12 cellular contexts compared by ENCODE assay signal in genomic region chr13:44313674-44314073, GRCh38. TPM values are rescaled to one million over a fixed set of nuclear protein-coding genes. Genes with fewer than 3 reads are reported as not detected.
DNase-seq lines count a peak whose midpoint lies in the region; ATAC-seq and TF ChIP-seq lines count a peak whose summit lies in the region.
"Had no signal": no experiment of that assay in that cellular context is flagged by ENCODE, and none has a peak within 500 bp of the region (broad histone marks: within the 10 kb centered on the region; RNA-seq: fewer than 3 reads in every experiment).

No MANE protein-coding gene starts in this region.

- no peaks in the 10 kb centered on the region for H3K4me1 Mint-ChIP-seq in Caco-2 (ENCODE audit: low read depth, unreplicated experiment)

- H3K27me3 ChIP-seq in Caco-2 (replicated peaks; ENCODE audit: control insufficient read depth, insufficient read depth, low read length) = no peaks in the 10 kb centered on the region
- H3K27me3 ChIP-seq: uterus had no signal

- no peaks in the 10 kb centered on the region for H3K36me3 ChIP-seq in Caco-2 (ENCODE audit: control insufficient read depth, insufficient read depth, low read length)
- H3K36me3 ChIP-seq: uterus had no signal

- H3K27ac Mint-ChIP-seq in Caco-2 (ENCODE audit: unreplicated experiment) = no peak overlapping the region

- H3K4me1 ChIP-seq in Caco-2 = no peaks in the 10 kb centered on the region
- H3K4me1 ChIP-seq: uterus had no signal

- H3K9me3 Mint-ChIP-seq in Caco-2 (ENCODE audit: unreplicated experiment) = no peaks in the 10 kb centered on the region

- H3K27me3 Mint-ChIP-seq in Caco-2 (ENCODE audit: insufficient read depth, unreplicated experiment) = no peaks in the 10 kb centered on the region

- CTCF ChIA-PET in HEK293T (lab: Yijun Ruan, JAX) (no interaction called here), Caco-2 (lab: Charles Lee) (no interaction called here)

- H3K36me3 Mint-ChIP-seq in Caco-2 (ENCODE audit: insufficient read depth, unreplicated experiment) = no peaks in the 10 kb centered on the region

- BruUV-seq in Caco-2 (replicated peaks; lab: Mats Ljungman, UMichigan) = no TSS peak

- TF ChIP-seq POLR2A in NB4 (IDR thresholded peaks at IDR 0.05; ENCODE audit: extremely low read depth, insufficient read length) = no peak

- no peak for ATAC-seq in GM21390 (IDR thresholded peaks at IDR 0.05; ENCODE audit: unreplicated experiment)

- no peak for TF ChIP-seq CTCF in NB4 (IDR thresholded peaks at IDR 0.05; ENCODE audit: low read depth, low read length)
- no peak for TF ChIP-seq CTCF in Caco-2 (IDR thresholded peaks at IDR 0.05; ENCODE audit: insufficient read depth in 1 of 2, low read depth in 1 of 2, low read length in 1 of 2, severe bottlenecking in 1 of 2, unreplicated experiment in 1 of 2)

- POLR2A ChIA-PET in HEK293T (lab: Yijun Ruan, JAX) = no interaction called here
- POLR2A ChIA-PET in Caco-2 (lab: Charles Lee) = no interaction called here

- H3K9me3 ChIP-seq in Caco-2 = no peaks in the 10 kb centered on the region
- H3K9me3 ChIP-seq: uterus had no signal

- H3K4me3 ChIP-seq in NB4 (ENCODE audit: low read depth, low read length) = no peak overlapping the region
- H3K4me3 ChIP-seq in Caco-2 (ENCODE audit: low read depth, low read length) = no peak overlapping the region
- H3K4me3 ChIP-seq: uterus had no signal

- DNase-seq in EH (ENCODE audit: low read depth) (peak; percentile 88), NB4 (ENCODE audit: low read depth) (peak; percentile 77), dedifferentiated amniotic fluid mesenchymal stem cell (ENCODE audit: extremely low spot score) (peak; percentile 20), renal cortical epithelial cell (ENCODE audit: low read depth) (peak; percentile 97), NCI-H146 treated with DMSO at 0.1 percent for 48 hours (lab: John Stamatoyannopoulos, UW; ENCODE audit: unreplicated experiment) (no peak), HEK293T (ENCODE audit: extremely low spot score) (no peak), Caco-2 (no peak)
- DNase-seq: NCI-H1417; stimulated activated CD4-positive, alpha-beta T cell treated with anti-CD3 and anti-CD28 coated beads, Interleukin-15, amount 100 ng/mL, for 24 hours; uterus had no signal

- no peak overlapping the region for H3K4me3 Mint-ChIP-seq in Caco-2 (ENCODE audit: unreplicated experiment)

- intact Hi-C loops in Caco-2 (cut with micrococcal nuclease; ENCODE audit: unreplicated experiment) = no loop called here

TF ChIP-seq in HEK293T, 16 proteins besides CTCF, POLR2A, EP300 and RAD21:
- TF ChIP-seq PKNOX1 (IDR thresholded peaks at IDR 0.05) (no peak), BHLHE40 (IDR thresholded peaks at IDR 0.05; ENCODE audit: borderline replicate concordance) (no peak), SP1 (IDR thresholded peaks at IDR 0.05) (no peak), ELF4 (IDR thresholded peaks at IDR 0.05) (no peak), ARNT (IDR thresholded peaks at IDR 0.05) (no peak), FOXA1 (IDR thresholded peaks at IDR 0.05) (no peak), NFRKB (IDR thresholded peaks at IDR 0.05) (no peak), SUZ12 (IDR thresholded peaks at IDR 0.05) (no peak), CTBP1 (IDR thresholded peaks at IDR 0.05; ENCODE audit: borderline replicate concordance) (no peak), FOXK2 (IDR thresholded peaks at IDR 0.05) (no peak), L3MBTL2 (conservative IDR thresholded peaks at IDR 0.05) (no peak), HDGF (IDR thresholded peaks at IDR 0.05; ENCODE audit: borderline replicate concordance) (no peak), LEF1 (IDR thresholded peaks at IDR 0.05; ENCODE audit: borderline replicate concordance) (no peak), ZNF384 (IDR thresholded peaks at IDR 0.05) (no peak), FOXM1 (IDR thresholded peaks at IDR 0.05; ENCODE audit: borderline replicate concordance) (no peak)

RNA-seq across cellular contexts. Expression of gene SERP2, which starts 60.0 kb away (rescaled TPM):
- total RNA-seq in renal cortical epithelial cell (8.0 and 8.1 TPM in 2 replicates), Caco-2 (2022) (not detected in 2 replicates)
- total RNA-seq: T-helper 2 cell treated with Interferon-gamma antibody and Interleukin-4, amounts not matched to agents 100 ng/mL and 5 ng/mL, for 36 hours had no signal

Comparison
In these comparisons a context has a peak if more than half of its experiments do, and no peak if none do; other contexts are left out.
1. DNase-seq: peak in EH (single experiment), NB4 (single experiment), dedifferentiated amniotic fluid mesenchymal stem cell (single experiment) and renal cortical epithelial cell (single experiment); none in NCI-H146 treated with DMSO at 0.1 percent for 48 hours (single experiment), HEK293T (single experiment) and Caco-2 (0 of 2).